In the genomic region with DNA sequence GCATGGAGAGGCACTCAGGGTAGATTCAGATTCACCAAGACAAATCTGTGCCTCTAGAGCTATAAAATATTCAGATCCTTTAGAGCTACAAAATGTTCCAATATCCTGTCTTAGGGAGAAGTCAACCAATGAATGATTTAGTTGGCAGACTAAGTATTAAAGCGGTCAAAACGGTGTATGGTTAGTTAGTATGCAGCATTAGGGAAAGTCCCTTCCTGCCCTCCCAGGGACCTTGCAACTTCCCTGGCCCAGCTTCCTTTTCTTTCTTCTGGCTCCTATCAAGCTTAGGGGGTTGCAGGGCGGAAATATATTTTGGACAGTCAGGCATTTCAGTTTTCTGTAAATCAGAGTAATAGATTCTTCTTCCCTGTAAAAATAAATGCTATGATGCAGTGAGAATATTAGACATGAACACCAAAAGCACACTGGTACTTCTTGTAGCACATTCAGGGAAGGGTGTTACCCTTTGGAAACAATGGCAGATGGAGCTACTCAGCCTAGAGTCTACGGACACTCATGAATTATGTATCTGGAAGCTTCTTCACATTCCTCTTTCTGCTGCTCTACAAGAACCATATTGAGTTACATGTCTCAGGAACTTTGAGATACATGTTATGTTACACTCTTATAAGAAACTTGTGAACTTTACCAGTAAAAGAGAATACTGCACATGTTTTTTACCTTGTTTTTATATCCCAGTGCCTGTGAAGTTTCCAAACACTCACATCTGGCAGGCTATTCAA, we compare ENCODE assay signal across 24 cellular contexts.
"Had no signal": no experiment of that assay in that cellular context is flagged by ENCODE, and none has a peak within 500 bp of the region (broad histone marks: within the 10 kb centered on the region; RNA-seq: fewer than 3 reads in every experiment).

No MANE protein-coding gene starts in this region.

- H3K27me3 ChIP-seq: ascending aorta, esophagus squamous epithelium, heart right ventricle, neutrophil, suprapubic skin, tibial artery had no signal

- H2AFZ ChIP-seq: parathyroid adenoma had no signal

- H3K9me3 ChIP-seq: ascending aorta, esophagus squamous epithelium, heart right ventricle, left ventricle myocardium inferior, neutrophil, psoas muscle, suprapubic skin, tibial artery had no signal

- H3K4me2 ChIP-seq: smooth muscle cell had no signal

- H3K27ac ChIP-seq: ascending aorta, esophagus squamous epithelium, heart right ventricle, left ventricle myocardium inferior, neutrophil, parathyroid adenoma, psoas muscle, suprapubic skin, tibial artery had no signal

- H3K4me3 ChIP-seq: ascending aorta, esophagus squamous epithelium, heart right ventricle, left ventricle myocardium inferior, lung, psoas muscle, smooth muscle cell, suprapubic skin, tibial artery had no signal

- H3K9ac ChIP-seq: parathyroid adenoma had no signal

- ATAC-seq: heart right ventricle; natural killer cell treated with Interleukin-12 subunit alpha and Interleukin-12 subunit beta and Interleukin-15 and Interleukin-18, amount 100 ng/mL, for 72 hours had no signal

- DNase-seq: activated CD4-positive, alpha-beta T cell treated with anti-CD3 and anti-CD28 coated beads for 4 hours; activated CD4-positive, alpha-beta T cell treated with anti-CD3 and anti-CD28 coated beads, Interleukin-2, amount 50 U/mL, for 4 hours; activated CD4-positive, CD25-positive, alpha-beta regulatory T cell; activated gamma-delta T cell; activated naive CD4-positive, alpha-beta T cell treated with anti-CD3 and anti-CD28 coated beads, Interleukin-2, amount 10 ng/mL, durations not matched to agents 7 days and 5 days; activated naive CD8-positive, alpha-beta T cell treated with anti-CD3 and anti-CD28 coated beads, Interleukin-2, amount 10 ng/mL, durations not matched to agents 7 days and 5 days; caudate nucleus; cortex of kidney; endodermal cell; esophagus squamous epithelium; heart right ventricle; left ventricle myocardium inferior; mesendoderm; psoas muscle; stimulated activated CD4-positive, alpha-beta T cell treated with anti-CD3 and anti-CD28 coated beads, Interleukin-1b, Interleukin-23, amount 100 ng/mL, for 48 hours; stimulated activated naive CD4-positive, alpha-beta T cell; tibial artery had no signal

- H3K4me1 ChIP-seq: ascending aorta, esophagus squamous epithelium, left ventricle myocardium inferior, parathyroid adenoma, psoas muscle, suprapubic skin, tibial artery had no signal
